Comparison of ENCODE assay signal across 16 cellular contexts in the genomic region with DNA sequence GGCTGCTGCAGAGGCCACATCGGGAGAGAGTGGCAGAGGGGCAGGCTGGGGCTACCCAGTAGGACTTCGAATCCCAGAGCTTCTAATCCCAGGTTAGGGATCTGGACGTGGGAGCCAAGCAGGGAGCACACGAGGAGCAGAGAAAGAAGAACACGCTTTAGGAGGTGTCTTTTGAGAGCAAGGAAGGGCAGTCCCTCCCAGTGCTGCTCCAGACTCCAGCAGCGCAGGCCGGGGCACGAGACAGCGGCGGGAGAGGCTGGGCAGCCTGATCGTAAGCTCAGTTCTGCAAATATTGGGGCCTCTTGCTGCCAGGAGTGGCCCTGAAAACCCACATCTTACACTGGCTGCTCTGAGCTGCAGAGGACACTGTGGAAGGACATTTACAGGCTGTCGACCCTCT.
DNase-seq lines count a peak whose midpoint lies in the region; ATAC-seq, FAIRE-seq and TF ChIP-seq lines count a peak whose summit lies in the region.
"Had no signal": no experiment of that assay in that cellular context is flagged by ENCODE, and none has a peak within 500 bp of the region (broad histone marks: within the 10 kb centered on the region; RNA-seq: fewer than 3 reads in every experiment).

No MANE protein-coding gene starts in this region.

- H3K4me1 Mint-ChIP-seq in T-cell, result peaks cover 17 to 38% (median 37%) of the 10 kb centered on the region in 3 donors

- FAIRE-seq in HepG2 (lab: Jason Lieb, UNC), result no peak
- FAIRE-seq: G401.6 had no signal

- H4K20me1 ChIP-seq in HepG2 (ENCODE audit: insufficient read depth, low read length), result peaks cover 4% of the 10 kb centered on the region; the same call in 1 of the 2 replicates
- H4K20me1 ChIP-seq in osteoblast (ENCODE audit: insufficient read depth, low read length), result peaks cover 27% of the 10 kb centered on the region

- in situ Hi-C loops in HepG2 (cut with HindIII; ENCODE audit: extremely low pct_ligation_motif_present, low pct_unique_long_range_greater_than_20kb), result no loop called here

- H3K4me2 ChIP-seq in HepG2 (ENCODE audit: low read depth, low read length), result no peak overlapping the region
- H3K4me2 ChIP-seq in osteoblast (ENCODE audit: insufficient read depth, low read length), result no peak overlapping the region

- H3K9me3 ChIP-seq in liver (ENCODE audit: control insufficient read depth in 4 of 4, low read length in 3 of 4) (no peaks in the 10 kb centered on the region), HepG2 (ENCODE audit: low read length) (no peaks in the 10 kb centered on the region), heart right ventricle (no peaks in the 10 kb centered on the region), osteoblast (ENCODE audit: low read depth, low read length) (no peaks in the 10 kb centered on the region)
- H3K9me3 ChIP-seq: ascending aorta, Peyer's patch had no signal

- DNase-seq in HepG2 (ENCODE audit: low spot score) (no peak), heart right ventricle (no peak), osteoblast (ENCODE audit: insufficient read length, low spot score, missing footprints) (peak; percentile 51), mesenteric fat pad (ENCODE audit: low spot score) (no peak), T-cell (no peak)
- DNase-seq: activated CD4-positive, alpha-beta T cell treated with anti-CD3 and anti-CD28 coated beads, Interleukin-2, amount 10 ng/mL, durations not matched to agents 7 days and 5 days; activated T-cell treated with anti-CD3 and anti-CD28 coated beads, Interleukin-2, amount 50 U/mL, for 4 hours; effector CD8-positive, alpha-beta T cell; NCI-H774 had no signal

- no peaks in the 10 kb centered on the region for H3K9me3 Mint-ChIP-seq in T-cell
- H3K9me3 Mint-ChIP-seq: activated CD4-positive, alpha-beta T cell treated with anti-CD3 and anti-CD28 coated beads, Interleukin-2, amount 10 ng/mL, durations not matched to agents 7 days and 5 days; activated T-cell treated with anti-CD3 and anti-CD28 coated beads, Interleukin-2, amount 50 U/mL, for 4 hours; type B pancreatic cell had no signal

- TF ChIP-seq POLR2A in HepG2 (IDR thresholded peaks at IDR 0.05; ENCODE audit: insufficient read depth in 1 of 2, low read depth in 2 of 2, low read length in 2 of 2), result no peak

- no peak overlapping the region for H3K27ac Mint-ChIP-seq in T-cell
- H3K27ac Mint-ChIP-seq: activated CD4-positive, alpha-beta T cell treated with anti-CD3 and anti-CD28 coated beads, Interleukin-2, amount 10 ng/mL, durations not matched to agents 7 days and 5 days had no signal

- H2AFZ ChIP-seq in HepG2 (ENCODE audit: low read length) (no peak overlapping the region), osteoblast (ENCODE audit: low read length) (no peak overlapping the region)

- peaks cover 36% of the 10 kb centered on the region for H3K36me3 Mint-ChIP-seq in T-cell

- TF ChIP-seq RAD21 in liver (IDR thresholded peaks at IDR 0.05) (no peak), HepG2 (CRISPR knock-in tag; IDR thresholded peaks at IDR 0.05) (no peak)

- intact Hi-C loops in HepG2 (cut with micrococcal nuclease; ENCODE audit: unreplicated experiment), result no loop called here
- intact Hi-C loops in heart right ventricle (cut with DNase I), result loop anchor here in 2 of 10 donors (5.0 to 10.0 kb wide), 2 partner anchors 47 to 75 kb away; partner anchors contain the start of gene HIPK2 (in 1 of the 2)

- TF ChIP-seq CTCF in liver (IDR thresholded peaks at IDR 0.05; ENCODE audit: low read depth, low read length, missing input control), result no peak
- no peak for TF ChIP-seq CTCF in HepG2 (CRISPR knock-in tag; IDR thresholded peaks at IDR 0.05)
- TF ChIP-seq CTCF in heart right ventricle (IDR thresholded peaks at IDR 0.05), result no peak
- no peak for TF ChIP-seq CTCF in osteoblast (IDR thresholded peaks at IDR 0.05; ENCODE audit: extremely low read depth, low read depth, low read length)

- peaks cover 10 to 41% (median 27%) of the 10 kb centered on the region in 4 donors for H3K4me1 ChIP-seq in liver (ENCODE audit: control insufficient read depth in 4 of 4, insufficient read depth in 4 of 4, low read length in 3 of 4)
- no peaks in the 10 kb centered on the region for H3K4me1 ChIP-seq in HepG2 (ENCODE audit: insufficient read depth, low read length)
- peaks cover 16 to 79% (median 59%) of the 10 kb centered on the region in 9 donors for H3K4me1 ChIP-seq in heart right ventricle
- H3K4me1 ChIP-seq in osteoblast (ENCODE audit: insufficient read depth, low read length), result peaks cover 5% of the 10 kb centered on the region

- BruUV-seq in HepG2 (replicated peaks; lab: Mats Ljungman, UMichigan), result no TSS peak

- H3K27me3 ChIP-seq in liver (ENCODE audit: control insufficient read depth in 4 of 4, insufficient read depth in 4 of 4, low read length in 3 of 4) (no peaks in the 10 kb centered on the region), HepG2 (ENCODE audit: control insufficient read depth in 1 of 2, insufficient read depth in 2 of 2, low read length in 2 of 2) (no peaks in the 10 kb centered on the region), heart right ventricle (no peaks in the 10 kb centered on the region), osteoblast (ENCODE audit: insufficient read depth, low read length) (no peaks in the 10 kb centered on the region)
- H3K27me3 ChIP-seq: ascending aorta, Peyer's patch had no signal

- peaks cover 14% of the 10 kb centered on the region for H3K79me2 ChIP-seq in HepG2 (ENCODE audit: insufficient read depth, low read length)
- peaks cover 93% of the 10 kb centered on the region for H3K79me2 ChIP-seq in osteoblast (ENCODE audit: insufficient read depth, low read length)

- CTCF ChIA-PET in HepG2 (lab: Yijun Ruan, JAX; ENCODE audit: low intra/inter-chr PET ratio, low total read pairs) (no interaction called here), T-cell (lab: Charles Lee) (no interaction called here)

- no peak overlapping the region for H3K4me3 ChIP-seq in liver (ENCODE audit: low read depth in 1 of 3, low read length in 3 of 3)
- no peak overlapping the region for H3K4me3 ChIP-seq in HepG2 (replicated peaks in 1 of 3; ENCODE audit: insufficient read depth in 1 of 3, low read depth in 2 of 3, low read length in 3 of 3)
- H3K4me3 ChIP-seq in heart right ventricle, result no peak overlapping the region
- no peak overlapping the region for H3K4me3 ChIP-seq in osteoblast (ENCODE audit: insufficient read depth, low read length)
- H3K4me3 ChIP-seq: ascending aorta, Peyer's patch had no signal

- TF ChIP-seq EP300 in HepG2 (IDR thresholded peaks at IDR 0.05; ENCODE audit: low read depth in 2 of 2, low read length in 2 of 2) (no peak), HepG2 (CRISPR knock-in tag; IDR thresholded peaks at IDR 0.05; ENCODE audit: borderline replicate concordance) (no peak)

- H3K27me3 Mint-ChIP-seq in T-cell, result no peaks in the 10 kb centered on the region
- H3K27me3 Mint-ChIP-seq: activated CD4-positive, alpha-beta T cell treated with anti-CD3 and anti-CD28 coated beads, Interleukin-2, amount 10 ng/mL, durations not matched to agents 7 days and 5 days; type B pancreatic cell had no signal

- H3K4me3 Mint-ChIP-seq in T-cell, result no peak overlapping the region
- H3K4me3 Mint-ChIP-seq: activated CD4-positive, alpha-beta T cell treated with anti-CD3 and anti-CD28 coated beads, Interleukin-2, amount 10 ng/mL, durations not matched to agents 7 days and 5 days; activated T-cell treated with anti-CD3 and anti-CD28 coated beads, Interleukin-2, amount 50 U/mL, for 4 hours; type B pancreatic cell had no signal

- H3K36me3 ChIP-seq in liver (ENCODE audit: control insufficient read depth in 4 of 4, insufficient read depth in 3 of 4, low read depth in 1 of 4, low read length in 3 of 4), result peaks cover 4 to 21% (median 12%) of the 10 kb centered on the region in 4 donors
- peaks cover 21 to 73% of the 10 kb centered on the region in 2 experiments; a peak in 4 of 5 replicates for H3K36me3 ChIP-seq in HepG2 (replicated peaks in 1 of 2; ENCODE audit: control insufficient read depth in 1 of 2, insufficient read depth in 2 of 2, low read length in 2 of 2)
- H3K36me3 ChIP-seq in heart right ventricle, result peaks cover 0 to 61% (median 0%) of the 10 kb centered on the region in 9 donors
- H3K36me3 ChIP-seq in osteoblast (ENCODE audit: insufficient read depth, low read length), result peaks cover 23% of the 10 kb centered on the region

- POLR2A ChIA-PET in HepG2 (lab: Yijun Ruan, JAX), result no interaction called here
- POLR2A ChIA-PET in T-cell (lab: Charles Lee), result no interaction called here

- H3K9ac ChIP-seq in liver (ENCODE audit: low read depth in 1 of 2, low read length in 2 of 2) (no peak overlapping the region), HepG2 (ENCODE audit: insufficient read depth, low read depth, low read length) (no peak overlapping the region)

- ATAC-seq in HepG2 (no peak), heart right ventricle (peak; percentile 2 to 49 (median 30)), HG03571 (IDR thresholded peaks at IDR 0.05; ENCODE audit: unreplicated experiment) (no peak), T-cell (replicated peaks in 1 of 4) (no peak), HG03432 (IDR thresholded peaks at IDR 0.05; ENCODE audit: unreplicated experiment) (no peak)
- ATAC-seq: activated T-cell treated with anti-CD3 and anti-CD28 coated beads, Interleukin-2, amount 50 U/mL, for 4 hours had no signal

- H3K27ac ChIP-seq in liver (ENCODE audit: low read depth in 1 of 2, low read length in 2 of 2) (peak overlapping the region; percentile 58 to 77), HepG2 (ENCODE audit: extremely low read length, insufficient read depth, low read length) (no peak overlapping the region), heart right ventricle (peak overlapping the region; percentile 73 to 91 (median 84)), osteoblast (ENCODE audit: low read depth, low read length) (no peak overlapping the region)

- WGBS in liver, result 64% methylated on average over 12 of the region's 12 CpGs
- 97% methylated on average over 11 of the region's 12 CpGs for WGBS in HepG2 (ENCODE audit: low lambda C conversion rate)
- 32 to 37% methylated on average over 12 of the region's 12 CpGs for WGBS in heart right ventricle, 2 donors

TF ChIP-seq in liver, 16 proteins besides CTCF, POLR2A, EP300 and RAD21 (continues in another document):
- no peak for TF ChIP-seq GABPA (IDR thresholded peaks at IDR 0.05 in 1 of 2, conservative IDR thresholded peaks at IDR 0.05 in 1 of 2)
- no peak for TF ChIP-seq HNF4A (conservative IDR thresholded peaks at IDR 0.05)
- TF ChIP-seq SP1 (IDR thresholded peaks at IDR 0.05), result no peak

TF ChIP-seq in HepG2, 621 proteins besides CTCF, POLR2A, EP300 and RAD21 (continues in another document):
- TF ChIP-seq, protein P1, sequence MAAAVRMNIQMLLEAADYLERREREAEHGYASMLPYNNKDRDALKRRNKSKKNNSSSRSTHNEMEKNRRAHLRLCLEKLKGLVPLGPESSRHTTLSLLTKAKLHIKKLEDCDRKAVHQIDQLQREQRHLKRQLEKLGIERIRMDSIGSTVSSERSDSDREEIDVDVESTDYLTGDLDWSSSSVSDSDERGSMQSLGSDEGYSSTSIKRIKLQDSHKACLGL (CRISPR knock-in tag; IDR thresholded peaks at IDR 0.05), result no peak
- TF ChIP-seq SMARCE1 (IDR thresholded peaks at IDR 0.05; ENCODE audit: borderline replicate concordance), result no peak

Comparison
In these comparisons a context has a peak if more than half of its experiments do, and no peak if none do; other contexts are left out.
1. H3K27ac ChIP-seq: peak in liver (2 of 2) and heart right ventricle (10 of 10); none in HepG2 (single experiment) and osteoblast (single experiment).
2. ATAC-seq: peak in heart right ventricle (8 of 8); none in HepG2 (single experiment), HG03571 (single experiment), T-cell (0 of 4) and HG03432 (single experiment).